Comparison of ENCODE assay signal across 36 cellular contexts in the genomic region with DNA sequence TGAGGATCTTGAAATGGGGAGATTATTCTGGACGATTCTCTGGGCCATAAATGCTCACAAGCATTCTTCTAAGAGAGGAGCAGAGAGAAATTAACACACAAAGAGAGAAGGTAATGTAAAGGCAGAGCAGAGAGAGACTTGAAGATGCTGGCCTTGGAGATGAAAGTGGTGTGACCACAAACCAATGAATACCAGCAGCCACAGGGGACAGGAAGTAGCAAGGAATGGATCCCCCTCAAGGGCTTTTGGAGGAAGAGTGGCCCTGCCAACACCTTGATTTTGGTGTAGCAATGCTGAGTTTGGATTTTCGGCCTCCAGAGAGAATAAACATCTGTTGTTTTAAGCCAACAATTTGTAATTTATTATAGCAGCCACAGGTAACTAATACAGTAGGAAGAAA.
"Had no signal": no experiment of that assay in that cellular context is flagged by ENCODE, and none has a peak within 500 bp of the region (broad histone marks: within the 10 kb centered on the region; RNA-seq: fewer than 3 reads in every experiment).

No MANE protein-coding gene starts in this region.

- H3K36me3 Mint-ChIP-seq: activated naive CD4-positive, alpha-beta T cell treated with anti-CD3 and anti-CD28 coated beads, Interleukin-2, amount 50 U/mL, for 24 hours; activated naive CD8-positive, alpha-beta T cell; activated naive CD8-positive, alpha-beta T cell treated with anti-CD3 and anti-CD28 coated beads for 36 hours; activated naive CD8-positive, alpha-beta T cell treated with anti-CD3 and anti-CD28 coated beads, Interleukin-2, amount 10 ng/mL, durations not matched to agents 7 days and 5 days; brain had no signal

- ATAC-seq: activated naive CD4-positive, alpha-beta T cell treated with anti-CD3 and anti-CD28 coated beads, Interleukin-2, amount 50 U/mL, for 72 hours; activated naive CD8-positive, alpha-beta T cell treated with anti-CD3 and anti-CD28 coated beads, Interleukin-2, amount 50 U/mL, for 24 hours; activated T-cell treated with anti-CD3 and anti-CD28 coated beads, Interleukin-2, amount 50 U/mL, for 4 hours; activated T-cell treated with anti-CD3 and anti-CD28 coated beads, Interleukin-2, amount 50 U/mL, for 72 hours; activated T-helper 17 cell treated with anti-CD3 and anti-CD28 coated beads, Interleukin-2, amount 50 U/mL, for 72 hours; body of pancreas had no signal

- H3K4me1 ChIP-seq: adrenal gland, ascending aorta, body of pancreas, breast epithelium had no signal

- H3K27ac Mint-ChIP-seq: activated naive CD4-positive, alpha-beta T cell treated with anti-CD3 and anti-CD28 coated beads for 36 hours; activated naive CD4-positive, alpha-beta T cell treated with anti-CD3 and anti-CD28 coated beads, Interleukin-2, amount 10 ng/mL, durations not matched to agents 7 days and 5 days; activated naive CD4-positive, alpha-beta T cell treated with anti-CD3 and anti-CD28 coated beads, Interleukin-2, amount 50 U/mL, for 24 hours; activated naive CD4-positive, alpha-beta T cell treated with anti-CD3 and anti-CD28 coated beads, Interleukin-2, amount 50 U/mL, for 72 hours; activated naive CD8-positive, alpha-beta T cell; activated naive CD8-positive, alpha-beta T cell treated with anti-CD3 and anti-CD28 coated beads for 36 hours; activated naive CD8-positive, alpha-beta T cell treated with anti-CD3 and anti-CD28 coated beads, Interleukin-2, amount 10 ng/mL, durations not matched to agents 7 days and 5 days; activated naive CD8-positive, alpha-beta T cell treated with anti-CD3 and anti-CD28 coated beads, Interleukin-2, amount 50 U/mL, for 24 hours; activated T-cell treated with anti-CD3 and anti-CD28 coated beads, Interleukin-2, amount 50 U/mL, for 72 hours; activated T-helper 1 cell treated with anti-CD3 and anti-CD28 coated beads, Interleukin-12 subunit alpha, Interleukin-12 subunit beta, Interleukin-2, Interleukin-4 antibody, amounts not matched to agents 30 ng/mL and 10 ng/mL and 1 ng/mL, durations not matched to agents 14 hours and 24 hours and 36 hours; activated T-helper 17 cell treated with anti-CD3 and anti-CD28 coated beads, Interleukin-2, amount 50 U/mL, for 72 hours; activated T-helper 2 cell treated with anti-CD3 and anti-CD28 coated beads, Interferon-gamma antibody, Interleukin-2, Interleukin-4, amounts not matched to agents 10 μg/mL and 5 μg/mL and 100 μg/mL, durations not matched to agents 14 hours and 24 hours and 36 hours; brain had no signal

- H3K4me3 ChIP-seq: adrenal gland, ascending aorta, body of pancreas, breast epithelium, cardiac muscle cell had no signal

- H3K27me3 ChIP-seq: adrenal gland, ascending aorta, body of pancreas, brain microvascular endothelial cell, breast epithelium had no signal

- H3K9me3 ChIP-seq: adrenal gland, ascending aorta had no signal

- DNase-seq: activated effector memory CD4-positive, alpha-beta T cell treated with anti-CD3 and anti-CD28 coated beads, Interleukin-2, amount 50 U/mL, for 16 hours; activated effector memory CD4-positive, alpha-beta T cell treated with Interleukin-2 at 50 U/mL for 16 hours; activated gamma-delta T cell; activated gamma-delta T cell treated with Interleukin-2 at 50 U/mL for 16 hours; activated naive CD4-positive, alpha-beta T cell; activated naive CD4-positive, alpha-beta T cell treated with anti-CD3 and anti-CD28 coated beads for 36 hours; activated naive CD4-positive, alpha-beta T cell treated with anti-CD3 and anti-CD28 coated beads, Interleukin-2, amount 10 ng/mL, durations not matched to agents 7 days and 5 days; activated naive CD4-positive, alpha-beta T cell treated with anti-CD3 and anti-CD28 coated beads, Interleukin-2, amount 50 U/mL, for 16 hours; activated naive CD4-positive, alpha-beta T cell treated with Interleukin-2 at 50 U/mL for 16 hours; activated naive CD8-positive, alpha-beta T cell treated with anti-CD3 and anti-CD28 coated beads for 36 hours; activated naive CD8-positive, alpha-beta T cell treated with anti-CD3 and anti-CD28 coated beads, Interleukin-2, amount 10 ng/mL, durations not matched to agents 7 days and 5 days; activated naive CD8-positive, alpha-beta T cell treated with anti-CD3 and anti-CD28 coated beads, Interleukin-2, amount 50 U/mL, for 24 hours; activated T-cell treated with anti-CD3 and anti-CD28 coated beads, Interleukin-2, amount 50 U/mL, for 4 hours; activated T-cell treated with anti-CD3 and anti-CD28 coated beads, Interleukin-2, amount 50 U/mL, for 48 hours; activated T-cell treated with anti-CD3 and anti-CD28 coated beads, Interleukin-2, amount 50 U/mL, for 72 hours; adrenal gland; amniotic stem cell; amygdala; anterior cingulate cortex; aorta; body of pancreas; brain microvascular endothelial cell; caudate nucleus; central memory CD4-positive, alpha-beta T cell; cerebellar nuclear complex had no signal

- H3K4me1 Mint-ChIP-seq: activated naive CD4-positive, alpha-beta T cell treated with anti-CD3 and anti-CD28 coated beads, Interleukin-2, amount 10 ng/mL, durations not matched to agents 7 days and 5 days; activated naive CD4-positive, alpha-beta T cell treated with anti-CD3 and anti-CD28 coated beads, Interleukin-2, amount 50 U/mL, for 24 hours; activated naive CD8-positive, alpha-beta T cell treated with anti-CD3 and anti-CD28 coated beads for 36 hours; activated naive CD8-positive, alpha-beta T cell treated with anti-CD3 and anti-CD28 coated beads, Interleukin-2, amount 10 ng/mL, durations not matched to agents 7 days and 5 days; activated naive CD8-positive, alpha-beta T cell treated with anti-CD3 and anti-CD28 coated beads, Interleukin-2, amount 50 U/mL, for 24 hours; activated T-helper 17 cell treated with anti-CD3 and anti-CD28 coated beads, Interleukin-2, amount 50 U/mL, for 72 hours; central memory CD8-positive, alpha-beta T cell had no signal

- H3K27me3 Mint-ChIP-seq: activated naive CD4-positive, alpha-beta T cell treated with anti-CD3 and anti-CD28 coated beads, Interleukin-2, amount 10 ng/mL, durations not matched to agents 7 days and 5 days; activated naive CD4-positive, alpha-beta T cell treated with anti-CD3 and anti-CD28 coated beads, Interleukin-2, amount 50 U/mL, for 24 hours; activated naive CD8-positive, alpha-beta T cell; activated naive CD8-positive, alpha-beta T cell treated with anti-CD3 and anti-CD28 coated beads for 36 hours; activated naive CD8-positive, alpha-beta T cell treated with anti-CD3 and anti-CD28 coated beads, Interleukin-2, amount 10 ng/mL, durations not matched to agents 7 days and 5 days; activated naive CD8-positive, alpha-beta T cell treated with anti-CD3 and anti-CD28 coated beads, Interleukin-2, amount 50 U/mL, for 24 hours; activated T-helper 17 cell treated with anti-CD3 and anti-CD28 coated beads, Interleukin-2, amount 50 U/mL, for 72 hours; central memory CD8-positive, alpha-beta T cell had no signal

- H3K27ac ChIP-seq: adrenal gland, ascending aorta, body of pancreas, brain microvascular endothelial cell, breast epithelium, cardiac muscle cell had no signal

- H3K36me3 ChIP-seq: adrenal gland, ascending aorta, brain microvascular endothelial cell, breast epithelium, cardiac muscle cell had no signal

- H3K4me3 Mint-ChIP-seq: activated naive CD4-positive, alpha-beta T cell treated with anti-CD3 and anti-CD28 coated beads for 36 hours; activated naive CD4-positive, alpha-beta T cell treated with anti-CD3 and anti-CD28 coated beads, Interleukin-2, amount 10 ng/mL, durations not matched to agents 7 days and 5 days; activated naive CD4-positive, alpha-beta T cell treated with anti-CD3 and anti-CD28 coated beads, Interleukin-2, amount 50 U/mL, for 24 hours; activated naive CD8-positive, alpha-beta T cell; activated naive CD8-positive, alpha-beta T cell treated with anti-CD3 and anti-CD28 coated beads for 36 hours; activated naive CD8-positive, alpha-beta T cell treated with anti-CD3 and anti-CD28 coated beads, Interleukin-2, amount 10 ng/mL, durations not matched to agents 7 days and 5 days; activated naive CD8-positive, alpha-beta T cell treated with anti-CD3 and anti-CD28 coated beads, Interleukin-2, amount 50 U/mL, for 24 hours; activated T-cell treated with anti-CD3 and anti-CD28 coated beads, Interleukin-2, amount 50 U/mL, for 4 hours; activated T-cell treated with anti-CD3 and anti-CD28 coated beads, Interleukin-2, amount 50 U/mL, for 72 hours; activated T-helper 1 cell treated with anti-CD3 and anti-CD28 coated beads, Interleukin-12 subunit alpha, Interleukin-12 subunit beta, Interleukin-2, Interleukin-4 antibody, amounts not matched to agents 30 ng/mL and 10 ng/mL and 1 ng/mL, durations not matched to agents 14 hours and 24 hours and 36 hours; activated T-helper 17 cell treated with anti-CD3 and anti-CD28 coated beads, Interleukin-2, amount 50 U/mL, for 72 hours; brain; central memory CD8-positive, alpha-beta T cell had no signal
